In genomic region chr20:3628502-3629314, GRCh38 we compare ENCODE assay signal across 1 cellular context.
TF ChIP-seq lines count a peak whose summit lies in the region.

No MANE protein-coding gene starts in this region.

TF ChIP-seq in liver, 16 proteins besides CTCF, POLR2A, EP300 and RAD21 (continued from another document):
- TF ChIP-seq ZBTB33 (IDR thresholded peaks at IDR 0.05) (peak; percentile 45), EGR1 (IDR thresholded peaks at IDR 0.05; ENCODE audit: low read depth in 2 of 2) (no peak), SP1 (IDR thresholded peaks at IDR 0.05) (peak; percentile 72), GABPA (IDR thresholded peaks at IDR 0.05 in 1 of 2, conservative IDR thresholded peaks at IDR 0.05 in 1 of 2) (no peak), RXRA (IDR thresholded peaks at IDR 0.05) (peak; percentile 77 to 87), NR2F2 (IDR thresholded peaks at IDR 0.05) (peak; percentile 24), YY1 (IDR thresholded peaks at IDR 0.05) (no peak)
- TF ChIP-seq, protein P1, sequence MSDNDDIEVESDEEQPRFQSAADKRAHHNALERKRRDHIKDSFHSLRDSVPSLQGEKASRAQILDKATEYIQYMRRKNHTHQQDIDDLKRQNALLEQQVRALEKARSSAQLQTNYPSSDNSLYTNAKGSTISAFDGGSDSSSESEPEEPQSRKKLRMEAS (IDR thresholded peaks at IDR 0.05) = peak; percentile 54
